Comparison of ENCODE assay signal across 26 cellular contexts in genomic region chr1:81619156-81619555, GRCh38.
"Had no signal": no experiment of that assay in that cellular context is flagged by ENCODE, and none has a peak within 500 bp of the region (broad histone marks: within the 10 kb centered on the region; RNA-seq: fewer than 3 reads in every experiment).

No MANE protein-coding gene starts in this region.

- H3K4me3 ChIP-seq: coronary artery, esophagus muscularis mucosa, heart right ventricle, lower lobe of right lung, mucosa of descending colon, prostate gland, sigmoid colon, thoracic aorta, tibial nerve, upper lobe of left lung had no signal

- H3K27me3 Mint-ChIP-seq: naive B cell; natural killer cell treated with Interleukin-12 subunit alpha and Interleukin-12 subunit beta and Interleukin-15 and Interleukin-18, amount 100 ng/mL, for 72 hours; stimulated activated naive B cell treated with anti-CD40 and anti-IgM and Interleukin-4, amounts not matched to agents 10 μg/mL and 1 μg/mL and 100 μg/mL, for 72 hours; stimulated activated naive CD8-positive, alpha-beta T cell treated with anti-CD3 and anti-CD28 coated beads, Interleukin-15, Interleukin-2, amounts not matched to agents 100 ng/mL and 50 ng/mL, for 24 hours had no signal

- H3K9me3 ChIP-seq: esophagus muscularis mucosa, lower lobe of right lung, mucosa of descending colon, prostate gland, sigmoid colon, thoracic aorta, tibial nerve had no signal

- H3K36me3 ChIP-seq: esophagus muscularis mucosa, heart right ventricle, lower lobe of right lung, prostate gland, sigmoid colon, thoracic aorta, tibial nerve, upper lobe of left lung had no signal

- H3K4me3 Mint-ChIP-seq: naive B cell; natural killer cell treated with Interleukin-12 subunit alpha and Interleukin-12 subunit beta and Interleukin-15 and Interleukin-18, amount 100 ng/mL, for 72 hours; neural crest cell; stimulated activated naive B cell treated with anti-CD40 and anti-IgM and Interleukin-4, amounts not matched to agents 10 μg/mL and 1 μg/mL and 100 μg/mL, for 72 hours; stimulated activated naive CD8-positive, alpha-beta T cell treated with anti-CD3 and anti-CD28 coated beads, Interleukin-15, Interleukin-2, amounts not matched to agents 100 ng/mL and 50 ng/mL, for 24 hours had no signal

- DNase-seq: dermis blood vessel endothelial cell; effector memory CD4-positive, alpha-beta T cell; foreskin keratinocyte; glutamatergic neuron; heart right ventricle; hippocampal formation; left colon; left ventricle myocardium superior; lower lobe of right lung; mucosa of descending colon; naive B cell; nucleus accumbens; right cardiac atrium; sigmoid colon; stimulated activated CD4-positive, alpha-beta T cell treated with anti-CD3 and anti-CD28 coated beads, Interleukin-15, amount 100 ng/mL, for 24 hours; stimulated activated CD4-positive, alpha-beta T cell treated with anti-CD3 and anti-CD28 coated beads, Interleukin-2, amount 100 ng/mL, for 48 hours; stimulated activated naive B cell treated with anti-CD40 and anti-IgM and Interleukin-4, amounts not matched to agents 10 μg/mL and 1 μg/mL and 100 μg/mL, for 72 hours; upper lobe of left lung had no signal

- H3K4me1 ChIP-seq: foreskin keratinocyte, heart right ventricle, lower lobe of right lung, prostate gland, sigmoid colon, upper lobe of left lung had no signal

- H3K27me3 ChIP-seq: esophagus muscularis mucosa, foreskin keratinocyte, heart right ventricle, sigmoid colon, tibial nerve, upper lobe of left lung had no signal

- ATAC-seq: foreskin keratinocyte; heart right ventricle; left colon; left ventricle myocardium superior; lower lobe of right lung; mucosa of descending colon; natural killer cell treated with Interleukin-12 subunit alpha and Interleukin-12 subunit beta and Interleukin-15 and Interleukin-18, amount 100 ng/mL, for 72 hours; right cardiac atrium; stimulated activated naive B cell treated with anti-CD40 and anti-IgM and Interleukin-4, amounts not matched to agents 10 μg/mL and 1 μg/mL and 100 μg/mL, for 72 hours had no signal

- H3K4me1 Mint-ChIP-seq: naive B cell; stimulated activated naive B cell treated with anti-CD40 and anti-IgM and Interleukin-4, amounts not matched to agents 10 μg/mL and 1 μg/mL and 100 μg/mL, for 72 hours had no signal

- H3K27ac Mint-ChIP-seq: naive B cell; natural killer cell treated with Interleukin-12 subunit alpha and Interleukin-12 subunit beta and Interleukin-15 and Interleukin-18, amount 100 ng/mL, for 72 hours; stimulated activated naive B cell treated with anti-CD40 and anti-IgM and Interleukin-4, amounts not matched to agents 10 μg/mL and 1 μg/mL and 100 μg/mL, for 72 hours; stimulated activated naive CD8-positive, alpha-beta T cell treated with anti-CD3 and anti-CD28 coated beads, Interleukin-15, Interleukin-2, amounts not matched to agents 100 ng/mL and 50 ng/mL, for 24 hours had no signal

- H3K36me3 Mint-ChIP-seq: naive B cell; stimulated activated naive B cell treated with anti-CD40 and anti-IgM and Interleukin-4, amounts not matched to agents 10 μg/mL and 1 μg/mL and 100 μg/mL, for 72 hours had no signal

- H3K27ac ChIP-seq: coronary artery, esophagus muscularis mucosa, foreskin keratinocyte, heart right ventricle, lower lobe of right lung, prostate gland, sigmoid colon, thoracic aorta, tibial nerve, upper lobe of left lung had no signal
